ENCODE assay signal across 33 cellular contexts in genomic region chr7:92332782-92333181, GRCh38.
"Had no signal": no experiment of that assay in that cellular context is flagged by ENCODE, and none has a peak within 500 bp of the region (broad histone marks: within the 10 kb centered on the region; RNA-seq: fewer than 3 reads in every experiment).

No MANE protein-coding gene starts in this region.

- H3K4me1 Mint-ChIP-seq: activated naive CD4-positive, alpha-beta T cell treated with anti-CD3 and anti-CD28 coated beads, Interleukin-2, amount 50 U/mL, for 24 hours; activated naive CD8-positive, alpha-beta T cell treated with anti-CD3 and anti-CD28 coated beads for 36 hours; activated naive CD8-positive, alpha-beta T cell treated with anti-CD3 and anti-CD28 coated beads, Interleukin-2, amount 50 U/mL, for 24 hours had no signal

- H3K27ac ChIP-seq: adrenal gland, body of pancreas, cardiac muscle cell, colonic mucosa, epithelial cell of prostate, esophagus squamous epithelium, gastroesophageal sphincter had no signal

- H3K27ac Mint-ChIP-seq: activated CD8-positive, alpha-beta T cell treated with anti-CD3 and anti-CD28 coated beads for 36 hours; activated naive CD4-positive, alpha-beta T cell treated with anti-CD3 and anti-CD28 coated beads for 36 hours; activated naive CD4-positive, alpha-beta T cell treated with anti-CD3 and anti-CD28 coated beads, Interleukin-2, amount 50 U/mL, for 24 hours; activated naive CD8-positive, alpha-beta T cell treated with anti-CD3 and anti-CD28 coated beads for 36 hours; activated naive CD8-positive, alpha-beta T cell treated with anti-CD3 and anti-CD28 coated beads, Interleukin-2, amount 50 U/mL, for 24 hours; activated T-helper 1 cell treated with anti-CD3 and anti-CD28 coated beads, Interleukin-12 subunit alpha, Interleukin-12 subunit beta, Interleukin-2, Interleukin-4 antibody, amounts not matched to agents 30 ng/mL and 10 ng/mL and 1 ng/mL, durations not matched to agents 14 hours and 24 hours and 36 hours; activated T-helper 2 cell treated with anti-CD3 and anti-CD28 coated beads, Interferon-gamma antibody, Interleukin-2, Interleukin-4, amounts not matched to agents 10 μg/mL and 5 μg/mL and 100 μg/mL, durations not matched to agents 14 hours and 24 hours and 36 hours; T-helper 17 cell; T-helper 2 cell treated with Interferon-gamma antibody and Interleukin-4, amounts not matched to agents 5 μg/mL and 100 μg/mL, for 36 hours had no signal

- DNase-seq: activated CD4-positive, alpha-beta T cell treated with anti-CD3 and anti-CD28 coated beads for 48 hours; activated CD4-positive, alpha-beta T cell treated with anti-CD3 and anti-CD28 coated beads, Interleukin-2, amount 50 U/mL, for 1 hour; activated CD4-positive, alpha-beta T cell treated with anti-CD3 and anti-CD28 coated beads, Interleukin-2, amount 50 U/mL, for 48 hours; activated CD8-positive, alpha-beta memory T cell treated with anti-CD3 and anti-CD28 coated beads for 24 hours; activated CD8-positive, alpha-beta T cell treated with anti-CD3 and anti-CD28 coated beads for 36 hours; activated effector memory CD4-positive, alpha-beta T cell treated with anti-CD3 and anti-CD28 coated beads, Interleukin-2, amount 50 U/mL, for 16 hours; activated naive CD4-positive, alpha-beta T cell treated with anti-CD3 and anti-CD28 coated beads for 36 hours; activated naive CD8-positive, alpha-beta T cell treated with anti-CD3 and anti-CD28 coated beads for 36 hours; activated naive CD8-positive, alpha-beta T cell treated with anti-CD3 and anti-CD28 coated beads, Interleukin-2, amount 50 U/mL, for 24 hours; activated T-cell treated with anti-CD3 and anti-CD28 coated beads, Interleukin-2, amount 50 U/mL, for 4 hours; adrenal gland; amygdala; aorta; body of pancreas; central memory CD4-positive, alpha-beta T cell; cerebellar nuclear complex; colonic mucosa; effector CD8-positive, alpha-beta T cell; esophagus squamous epithelium; foreskin melanocyte; T-helper 1 cell; T-helper 17 cell; T1000 had no signal

- ATAC-seq: activated CD4-positive, CD25-positive, alpha-beta regulatory T cell treated with anti-CD3 and anti-CD28 coated beads, Interleukin-2, amount 50 U/mL, for 24 hours; activated CD8-positive, alpha-beta T cell treated with anti-CD3 and anti-CD28 coated beads for 36 hours; activated naive CD8-positive, alpha-beta T cell treated with anti-CD3 and anti-CD28 coated beads, Interleukin-2, amount 50 U/mL, for 24 hours; activated T-cell treated with anti-CD3 and anti-CD28 coated beads, Interleukin-2, amount 50 U/mL, for 4 hours; body of pancreas; gastroesophageal sphincter; T-helper 17 cell had no signal

- FAIRE-seq: endometrium, endothelial cell of umbilical vein had no signal

- H3K27me3 Mint-ChIP-seq: activated CD8-positive, alpha-beta T cell treated with anti-CD3 and anti-CD28 coated beads for 36 hours; activated naive CD4-positive, alpha-beta T cell treated with anti-CD3 and anti-CD28 coated beads, Interleukin-2, amount 50 U/mL, for 24 hours; activated naive CD8-positive, alpha-beta T cell treated with anti-CD3 and anti-CD28 coated beads for 36 hours; activated naive CD8-positive, alpha-beta T cell treated with anti-CD3 and anti-CD28 coated beads, Interleukin-2, amount 50 U/mL, for 24 hours; T-helper 17 cell had no signal

- H3K4me3 Mint-ChIP-seq: activated CD8-positive, alpha-beta T cell treated with anti-CD3 and anti-CD28 coated beads for 36 hours; activated naive CD4-positive, alpha-beta T cell treated with anti-CD3 and anti-CD28 coated beads for 36 hours; activated naive CD4-positive, alpha-beta T cell treated with anti-CD3 and anti-CD28 coated beads, Interleukin-2, amount 50 U/mL, for 24 hours; activated naive CD8-positive, alpha-beta T cell treated with anti-CD3 and anti-CD28 coated beads for 36 hours; activated naive CD8-positive, alpha-beta T cell treated with anti-CD3 and anti-CD28 coated beads, Interleukin-2, amount 50 U/mL, for 24 hours; activated T-cell treated with anti-CD3 and anti-CD28 coated beads, Interleukin-2, amount 50 U/mL, for 4 hours; activated T-helper 1 cell treated with anti-CD3 and anti-CD28 coated beads, Interleukin-12 subunit alpha, Interleukin-12 subunit beta, Interleukin-2, Interleukin-4 antibody, amounts not matched to agents 30 ng/mL and 10 ng/mL and 1 ng/mL, durations not matched to agents 14 hours and 24 hours and 36 hours; T-helper 17 cell; T-helper 2 cell treated with Interferon-gamma antibody and Interleukin-4, amounts not matched to agents 5 μg/mL and 100 μg/mL, for 36 hours had no signal
